In the genomic region with DNA sequence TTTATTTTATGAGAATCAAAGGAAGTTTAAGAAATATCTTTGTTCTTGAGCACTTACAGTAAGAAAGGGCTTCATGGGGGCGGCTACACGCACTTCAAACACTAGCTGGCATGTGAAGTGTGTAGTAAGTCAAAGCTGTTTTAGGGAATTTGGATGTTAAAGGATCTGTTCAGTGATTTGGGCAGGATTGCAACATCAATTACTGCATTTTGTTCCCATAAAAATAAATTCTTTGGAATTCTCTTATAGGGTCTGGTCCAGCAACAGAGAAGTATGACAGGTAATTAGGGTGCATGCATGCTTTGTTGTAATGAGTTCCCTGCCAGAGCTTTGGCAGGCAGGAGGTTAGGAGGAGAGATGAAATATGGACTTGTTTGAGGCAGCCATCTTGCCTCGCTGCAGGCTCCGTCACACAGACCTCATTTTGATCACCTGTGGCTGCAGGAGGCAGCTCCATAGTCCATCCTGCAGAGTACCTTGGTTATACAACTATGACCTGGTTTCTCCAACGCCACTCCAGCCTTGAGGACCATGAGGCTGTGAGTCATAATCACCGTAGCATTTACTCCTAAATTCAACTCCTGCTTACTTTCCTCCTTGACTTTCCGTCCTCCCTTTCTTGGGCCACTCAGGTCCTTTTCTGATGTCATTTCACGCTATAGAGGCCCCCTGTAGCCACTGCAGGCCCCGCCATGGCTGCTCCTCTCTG, we compare ENCODE assay signal across 10 cellular contexts. TPM values are rescaled to one million over a fixed set of nuclear protein-coding genes. Genes with fewer than 3 reads are reported as not detected.
A peak's percentile ranks its signal among the peaks of the same experiment; 100 is the strongest.
DNase-seq lines count a peak whose midpoint lies in the region; ATAC-seq and TF ChIP-seq lines count a peak whose summit lies in the region.
"Had no signal": no experiment of that assay in that cellular context is flagged by ENCODE, and none has a peak within 500 bp of the region (broad histone marks: within the 10 kb centered on the region; RNA-seq: fewer than 3 reads in every experiment).

No MANE protein-coding gene starts in this region.

- WGBS in adrenal gland, 4 donors: 49 to 65% (median 57%) methylated on average over 9 of the region's 9 CpGs
- 62% methylated on average over 6 of the region's 9 CpGs for WGBS in right lobe of liver (ENCODE audit: insufficient coverage, low coverage, low lambda C conversion rate, missing lambda C conversion rate)
- WGBS in suprapubic skin: 68% methylated on average over 9 of the region's 9 CpGs

- no peaks in the 10 kb centered on the region for H3K9me3 Mint-ChIP-seq in immature natural killer cell

- H3K27ac ChIP-seq in adrenal gland (peak overlapping the region in 4 of 5 donors; percentile 57 to 92 (median 78)), right lobe of liver (peak overlapping the region in 2 of 3 donors; percentile 71), suprapubic skin (peak overlapping the region; percentile 91)

- H3K4me1 ChIP-seq in adrenal gland (replicated peaks in 1 of 2) (peaks cover 27 to 45% of the 10 kb centered on the region in 2 donors), right lobe of liver (peaks cover 0 to 19% (median 7%) of the 10 kb centered on the region in 4 donors), suprapubic skin (peaks cover 54% of the 10 kb centered on the region)

- H3K27me3 Mint-ChIP-seq in immature natural killer cell (ENCODE audit: low read depth in 3 of 3): peaks cover 2 to 6% (median 3%) of the 10 kb centered on the region in 3 donors

- TF ChIP-seq POLR2A in adrenal gland (IDR thresholded peaks at IDR 0.05) (no peak), right lobe of liver (IDR thresholded peaks at IDR 0.05) (no peak), suprapubic skin (IDR thresholded peaks at IDR 0.05) (no peak)

- ATAC-seq in right lobe of liver: no peak
- no peak for ATAC-seq in HG03457 (IDR thresholded peaks at IDR 0.05; ENCODE audit: unreplicated experiment)

- TF ChIP-seq CTCF in adrenal gland (IDR thresholded peaks at IDR 0.05) (no peak), right lobe of liver (IDR thresholded peaks at IDR 0.05) (no peak), suprapubic skin (IDR thresholded peaks at IDR 0.05) (no peak)

- H3K36me3 Mint-ChIP-seq in immature natural killer cell: peaks cover 0 to 5% (median 0%) of the 10 kb centered on the region in 3 donors

- H3K36me3 ChIP-seq in adrenal gland (replicated peaks in 1 of 2): no peaks in the 10 kb centered on the region
- no peaks in the 10 kb centered on the region for H3K36me3 ChIP-seq in right lobe of liver
- H3K36me3 ChIP-seq in suprapubic skin: no peaks in the 10 kb centered on the region

- TF ChIP-seq EP300 in suprapubic skin (IDR thresholded peaks at IDR 0.05): no peak

- no peaks in the 10 kb centered on the region for H3K9me3 ChIP-seq in adrenal gland (replicated peaks in 1 of 3)
- H3K9me3 ChIP-seq in right lobe of liver: no peaks in the 10 kb centered on the region
- H3K9me3 ChIP-seq in suprapubic skin: no peaks in the 10 kb centered on the region

- H3K4me1 Mint-ChIP-seq in immature natural killer cell: peaks cover 6 to 7% of the 10 kb centered on the region in 2 donors

- H3K4me3 Mint-ChIP-seq in immature natural killer cell: no peak overlapping the region

- H3K27ac Mint-ChIP-seq in immature natural killer cell: peak overlapping the region in 1 of 6 donors; percentile 73

- peak overlapping the region in 1 of 4 donors; percentile 34 for H3K4me3 ChIP-seq in adrenal gland
- no peak overlapping the region for H3K4me3 ChIP-seq in right lobe of liver
- peak overlapping the region; percentile 35 for H3K4me3 ChIP-seq in suprapubic skin

- H3K27me3 ChIP-seq in adrenal gland (no peaks in the 10 kb centered on the region), right lobe of liver (no peaks in the 10 kb centered on the region), suprapubic skin (no peaks in the 10 kb centered on the region)

- intact Hi-C loops in adrenal gland (cut with DNase I): loop anchor here in 1 of 2 donors (2.0 kb wide), 1 partner anchor 18 kb away; no protein-coding TSS in a partner anchor
- intact Hi-C loops in right lobe of liver (cut with DNase I): no loop called here

- DNase-seq in NCI-H510A treated with DMSO at 0.1 percent for 48 hours (lab: John Stamatoyannopoulos, UW) (peak; percentile 14), NCI-H510A (lab: John Stamatoyannopoulos, UW) (no peak), adrenal gland (peak in 6 of 7 donors; percentile 34 to 60 (median 50)), right lobe of liver (no peak), suprapubic skin (ENCODE audit: low spot score in 2 of 2) (no peak), immature natural killer cell (no peak), SKM-1 (lab: John Stamatoyannopoulos, UW; ENCODE audit: unreplicated experiment) (no peak)
- DNase-seq: ACHN; activated effector memory CD4-positive, alpha-beta T cell treated with anti-CD3 and anti-CD28 coated beads, Interleukin-2, amount 50 U/mL, for 16 hours had no signal

RNA-seq across cellular contexts. Expression of a gene that starts 26.5 kb away (rescaled TPM):
- 10 to 100 TPM; 32.1 to 64.0 (median 55.1) TPM for total RNA-seq in adrenal gland
- polyA plus RNA-seq in adrenal gland: 10 to 100 TPM; 29.9 to 37.5 (median 35.9) TPM
- 10 to 100 TPM; 28.3 to 55.7 (median 36.7) TPM for total RNA-seq in right lobe of liver
- total RNA-seq in suprapubic skin: 10 to 100 TPM; 38.9 to 67.1 (median 43.3) TPM
- 10 to 100 TPM; 16.1 to 35.3 (median 28.9) TPM for polyA plus RNA-seq in immature natural killer cell

Comparison
In these comparisons a context has a peak if more than half of its experiments do, and no peak if none do; other contexts are left out.
1. DNase-seq: peak in NCI-H510A treated with DMSO at 0.1 percent for 48 hours (single experiment) and adrenal gland (6 of 7); none in NCI-H510A (single experiment), right lobe of liver (0 of 3), suprapubic skin (0 of 2), immature natural killer cell (0 of 3) and SKM-1 (single experiment).
2. Peak in every context shown above with its lines, with median percentiles within 50 percentile points of each other: H3K27ac ChIP-seq.